In the genomic region with DNA sequence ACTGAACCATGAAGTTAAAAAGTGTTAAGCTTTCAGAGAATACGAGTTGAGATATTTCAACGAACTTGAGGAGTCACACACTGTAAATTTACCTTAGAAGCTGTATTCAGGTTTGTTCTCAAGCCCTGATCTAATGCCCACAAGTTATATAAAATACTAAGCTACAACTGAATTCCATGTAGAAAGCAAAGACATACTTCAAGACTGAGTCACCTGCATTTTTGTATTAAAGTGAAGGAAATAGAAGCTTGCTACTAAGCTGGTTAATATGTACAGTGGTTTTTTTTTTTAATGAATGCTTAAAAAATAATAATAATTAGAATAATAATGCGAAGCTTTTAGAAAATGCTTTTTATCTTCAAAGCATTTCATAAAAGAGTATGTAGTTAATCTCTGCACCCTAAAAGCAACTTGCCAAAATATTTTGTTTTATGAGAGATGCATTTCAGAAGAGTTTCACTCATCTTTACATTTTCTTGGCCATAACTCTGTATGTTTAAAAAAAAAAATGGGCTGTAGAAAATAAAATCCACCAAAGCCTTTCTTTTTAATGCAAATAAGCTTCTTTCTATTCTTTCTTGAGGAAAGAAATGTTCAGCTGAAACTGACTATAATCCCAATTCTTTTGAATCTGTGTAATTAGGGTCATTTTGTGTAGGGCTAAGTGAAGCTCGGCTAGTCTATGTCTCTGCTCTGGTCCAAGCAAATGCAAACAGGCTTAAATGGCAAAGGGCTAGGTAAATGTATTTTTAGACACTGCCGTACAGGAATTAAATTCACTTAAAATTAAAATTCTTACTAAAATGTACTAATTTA, we compare ENCODE assay signal across 14 cellular contexts.
DNase-seq lines count a peak whose midpoint lies in the region; ATAC-seq lines count a peak whose summit lies in the region.
"Had no signal": no experiment of that assay in that cellular context is flagged by ENCODE, and none has a peak within 500 bp of the region (broad histone marks: within the 10 kb centered on the region; RNA-seq: fewer than 3 reads in every experiment).

No MANE protein-coding gene starts in this region.

- ATAC-seq in HG03280 (IDR thresholded peaks at IDR 0.05; ENCODE audit: unreplicated experiment), result no peak

- DNase-seq in HCEC 1CT (peak; percentile 55), astrocyte of the hippocampus (ENCODE audit: low read depth, low spot score) (peak; percentile 76), glomerular visceral epithelial cell (ENCODE audit: extremely low spot score) (peak; percentile 57), stromal cell of bone marrow (ENCODE audit: low read depth) (peak; percentile 25), NCI-H82 (lab: John Stamatoyannopoulos, UW) (no peak), NCI-H524 (lab: John Stamatoyannopoulos, UW) (no peak), activated gamma-delta T cell (lab: John Stamatoyannopoulos, UW) (no peak)
- DNase-seq: activated CD8-positive, alpha-beta memory T cell treated with anti-CD3 and anti-CD28 coated beads, Interleukin-2, amount 50 U/mL, for 4 hours; Calu3; effector CD8-positive, alpha-beta T cell; Karpas-422; NCI-H2081; WERI-Rb-1 had no signal

Comparison
In these comparisons a context has a peak if more than half of its experiments do, and no peak if none do; other contexts are left out.
1. DNase-seq: peak in HCEC 1CT (single experiment), astrocyte of the hippocampus (single experiment), glomerular visceral epithelial cell (single experiment) and stromal cell of bone marrow (single experiment); none in NCI-H82 (single experiment), NCI-H524 (0 of 2) and activated gamma-delta T cell (single experiment).